In the genomic region with DNA sequence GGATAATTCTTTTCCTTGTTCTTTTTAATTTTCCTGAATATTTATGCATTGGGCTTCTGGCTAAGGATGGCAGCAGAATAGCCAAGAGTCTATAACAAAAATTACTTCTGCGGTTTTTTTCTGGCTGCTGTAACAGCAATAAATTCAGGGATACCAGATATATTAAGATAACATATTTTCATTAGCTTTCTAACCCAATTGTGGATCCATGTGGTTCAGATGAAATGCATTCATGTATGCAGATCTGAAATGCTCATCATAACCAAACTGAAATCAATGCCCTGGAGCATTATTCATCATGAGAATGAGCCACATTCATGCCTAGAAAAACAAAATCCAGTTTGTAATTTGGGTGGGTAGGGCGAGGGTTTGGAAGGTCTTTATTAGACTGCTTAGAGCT, we compare ENCODE assay signal across 13 cellular contexts.
DNase-seq lines count a peak whose midpoint lies in the region; ATAC-seq and TF ChIP-seq lines count a peak whose summit lies in the region.
"Had no signal": no experiment of that assay in that cellular context is flagged by ENCODE, and none has a peak within 500 bp of the region (broad histone marks: within the 10 kb centered on the region; RNA-seq: fewer than 3 reads in every experiment).

No MANE protein-coding gene starts in this region.

- intact Hi-C loops in PC-3 (cut with micrococcal nuclease) = no loop called here
- intact Hi-C loops in uterus (cut with DNase I; ENCODE audit: low total_unique reads) = no loop called here

- no peak overlapping the region for H2AFZ ChIP-seq in PC-3 (ENCODE audit: low read length)
- H2AFZ ChIP-seq: GM23248 had no signal

- H3K4me1 ChIP-seq in PC-3 (ENCODE audit: insufficient read depth, low read length) (peaks cover 8% of the 10 kb centered on the region), uterus (no peaks in the 10 kb centered on the region)

- no TSS peak for BruUV-seq in PC-3 (replicated peaks; lab: Mats Ljungman, UMichigan)

- no peaks in the 10 kb centered on the region for H3F3A ChIP-seq in PC-3 (ENCODE audit: low read length, unreplicated experiment)

- H3K9me3 ChIP-seq in PC-3 (ENCODE audit: low read length) = no peaks in the 10 kb centered on the region
- no peaks in the 10 kb centered on the region for H3K9me3 ChIP-seq in uterus

- CTCF ChIA-PET in PC-3 (lab: Charles Lee) = no interaction called here

- no peak overlapping the region for H3K27ac ChIP-seq in PC-3 (ENCODE audit: low read length)
- H3K27ac ChIP-seq in uterus = no peak overlapping the region
- H3K27ac ChIP-seq: BLaER1 treated with 17β-estradiol and CSF1 and Interleukin-3, amounts not matched to agents 10 nM and 100 nM; GM23248 had no signal

- H3K9me2 ChIP-seq in PC-3 (replicated peaks; ENCODE audit: low read length) = no peaks in the 10 kb centered on the region

- ATAC-seq in PC-3 = peak; percentile 18; the same call in 1 of the 2 replicates

- H3K4me3 ChIP-seq in PC-3 (ENCODE audit: low read length) (no peak overlapping the region), uterus (no peak overlapping the region)
- H3K4me3 ChIP-seq: BLaER1 treated with 17β-estradiol and CSF1 and Interleukin-3, amounts not matched to agents 10 nM and 100 nM; GM23248 had no signal

- H3K27me3 ChIP-seq in PC-3 (ENCODE audit: low read length) = no peaks in the 10 kb centered on the region
- no peaks in the 10 kb centered on the region for H3K27me3 ChIP-seq in uterus
- H3K27me3 ChIP-seq: BLaER1 treated with 17β-estradiol and CSF1 and Interleukin-3, amounts not matched to agents 10 nM and 100 nM had no signal

- H3K9ac ChIP-seq in PC-3 (ENCODE audit: low read length) = no peak overlapping the region
- H3K9ac ChIP-seq: BLaER1 treated with 17β-estradiol and CSF1 and Interleukin-3, amounts not matched to agents 10 nM and 100 nM; GM23248 had no signal

- H4K20me1 ChIP-seq in PC-3 (ENCODE audit: low read length) = no peaks in the 10 kb centered on the region
- H4K20me1 ChIP-seq: BLaER1 treated with 17β-estradiol and CSF1 and Interleukin-3, amounts not matched to agents 10 nM and 100 nM had no signal

- DNase-seq in EL = peak; percentile 37
- DNase-seq in PC-3 = peak; percentile 27
- DNase-seq in dedifferentiated amniotic fluid mesenchymal stem cell (ENCODE audit: extremely low spot score) = peak; percentile 28
- peak; percentile 73 for DNase-seq in stromal cell of bone marrow (ENCODE audit: low read depth)
- no peak for DNase-seq in NCI-H774 (lab: John Stamatoyannopoulos, UW)
- no peak for DNase-seq in retina
- no peak for DNase-seq in uterus
- DNase-seq: GDM1, GM23248, NCI-H1092, NCI-H82, SIG-M5 had no signal

- no peaks in the 10 kb centered on the region for H3K36me3 ChIP-seq in PC-3 (ENCODE audit: low read depth, low read length)
- H3K36me3 ChIP-seq in uterus = no peaks in the 10 kb centered on the region
- H3K36me3 ChIP-seq: BLaER1 treated with 17β-estradiol and CSF1 and Interleukin-3, amounts not matched to agents 10 nM and 100 nM had no signal

- no peak for TF ChIP-seq POLR2A in uterus (IDR thresholded peaks at IDR 0.05)

- H3K79me2 ChIP-seq in PC-3 (ENCODE audit: low read length) = no peaks in the 10 kb centered on the region

- no peak overlapping the region for H3K4me2 ChIP-seq in PC-3 (ENCODE audit: low read length)
- H3K4me2 ChIP-seq: BLaER1 treated with 17β-estradiol and CSF1 and Interleukin-3, amounts not matched to agents 10 nM and 100 nM had no signal

- POLR2A ChIA-PET in PC-3 (lab: Charles Lee; ENCODE audit: unreplicated experiment) = no interaction called here

- no peak for TF ChIP-seq CTCF in PC-3 (conservative IDR thresholded peaks at IDR 0.05; ENCODE audit: low read depth, low read length)
- TF ChIP-seq CTCF in uterus (IDR thresholded peaks at IDR 0.05) = no peak

Comparison
In these comparisons a context has a peak if more than half of its experiments do, and no peak if none do; other contexts are left out.
1. DNase-seq: peak in EL (single experiment), PC-3 (single experiment), dedifferentiated amniotic fluid mesenchymal stem cell (single experiment) and stromal cell of bone marrow (single experiment); none in NCI-H774 (single experiment), retina (single experiment) and uterus (0 of 2).